ENCODE assay signal across 1 cellular context in the genomic region with DNA sequence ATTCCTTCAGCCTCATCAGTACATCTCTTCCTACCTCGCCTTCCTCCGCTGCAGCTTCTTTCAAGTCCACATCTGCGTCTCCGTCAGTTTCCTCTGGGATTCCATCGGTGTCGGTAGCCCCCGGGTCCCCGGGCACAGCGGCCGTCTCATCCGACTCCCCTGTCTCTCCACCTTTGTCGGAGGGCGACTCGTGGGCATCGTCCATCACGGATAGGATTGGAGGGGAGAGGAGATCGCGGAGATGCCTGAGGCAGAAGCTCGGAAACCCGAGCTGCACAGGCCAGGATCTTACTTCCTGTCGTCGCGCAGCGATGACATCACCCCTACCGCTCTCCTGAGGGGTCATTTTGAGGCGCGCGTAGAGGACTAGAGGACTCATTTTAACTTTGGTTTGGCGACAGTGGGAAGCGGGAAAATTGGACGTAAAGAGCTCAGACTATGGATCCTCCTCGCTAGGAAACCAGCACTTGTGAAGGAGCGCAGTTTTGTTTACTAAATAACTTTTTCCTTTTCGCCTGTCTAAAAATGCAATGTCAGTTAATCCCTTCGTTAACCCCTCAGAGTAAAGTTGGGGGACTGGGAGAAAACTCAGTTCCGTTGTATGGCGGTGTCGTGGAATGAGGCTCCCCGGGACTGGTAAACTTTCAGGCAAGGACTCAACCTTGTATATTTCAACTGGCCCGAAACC.
TF ChIP-seq lines count a peak whose summit lies in the region.

A gene with protein sequence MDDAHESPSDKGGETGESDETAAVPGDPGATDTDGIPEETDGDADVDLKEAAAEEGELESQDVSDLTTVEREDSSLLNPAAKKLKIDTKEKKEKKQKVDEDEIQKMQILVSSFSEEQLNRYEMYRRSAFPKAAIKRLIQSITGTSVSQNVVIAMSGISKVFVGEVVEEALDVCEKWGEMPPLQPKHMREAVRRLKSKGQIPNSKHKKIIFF (minus strand): TSS at position 290 of the 688 bp plus-strand sequence. CDS start 85 bp downstream, at position 205.

TF ChIP-seq in HEK293, 187 proteins besides CTCF, POLR2A, EP300 and RAD21 (continued from another document and continues in another):
- TF ChIP-seq ZNF184 (tag by site-specific recombination; IDR thresholded peaks at IDR 0.05) (peak; percentile 62; the same call in 1 of the 2 replicates), ZNF510 (tag by site-specific recombination; IDR thresholded peaks at IDR 0.05; ENCODE audit: insufficient replicate concordance) (no peak), ZNF174 (tag by site-specific recombination; IDR thresholded peaks at IDR 0.05) (no peak), ZNF561 (tag by site-specific recombination; IDR thresholded peaks at IDR 0.05; ENCODE audit: borderline replicate concordance) (peak; percentile 75), ZNF837 (tag by site-specific recombination; IDR thresholded peaks at IDR 0.05) (no peak), ZNF48 (tag by site-specific recombination; IDR thresholded peaks at IDR 0.05) (no peak), ZNF747 (tag by site-specific recombination; IDR thresholded peaks at IDR 0.05) (no peak), ZFP69B (tag by site-specific recombination; IDR thresholded peaks at IDR 0.05) (peak; percentile 38; the same call in 1 of the 2 replicates), KLF10 (tag by site-specific recombination; IDR thresholded peaks at IDR 0.05) (peak; percentile 62; the same call in 1 of the 2 replicates), PRDM4 (tag by site-specific recombination; IDR thresholded peaks at IDR 0.05) (no peak), FEZF1 (tag by site-specific recombination; IDR thresholded peaks at IDR 0.05) (no peak), ZNF302 (tag by site-specific recombination; IDR thresholded peaks at IDR 0.05; ENCODE audit: low read depth) (no peak), REPIN1 (tag by site-specific recombination; IDR thresholded peaks at IDR 0.05; ENCODE audit: low read depth) (no peak), ELK4 (IDR thresholded peaks at IDR 0.05; ENCODE audit: borderline replicate concordance, low read depth, low read length) (no peak), SCRT2 (tag by site-specific recombination; IDR thresholded peaks at IDR 0.05) (no peak), ZBTB1 (tag by site-specific recombination; IDR thresholded peaks at IDR 0.05) (no peak), GFI1B (tag by site-specific recombination; IDR thresholded peaks at IDR 0.05) (no peak), ZNF354C (tag by site-specific recombination; IDR thresholded peaks at IDR 0.05; ENCODE audit: borderline replicate concordance, low read depth) (no peak), ZNF610 (tag by site-specific recombination; IDR thresholded peaks at IDR 0.05; ENCODE audit: borderline replicate concordance) (peak; percentile 94), ZSCAN18 (tag by site-specific recombination; IDR thresholded peaks at IDR 0.05) (no peak), ZNF423 (tag by site-specific recombination; IDR thresholded peaks at IDR 0.05) (no peak), HOXC10 (CRISPR knock-in tag; IDR thresholded peaks at IDR 0.05) (no peak), ZNF394 (tag by site-specific recombination; IDR thresholded peaks at IDR 0.05; ENCODE audit: borderline replicate concordance) (peak; percentile 79; the same call in 1 of the 2 replicates), ZNF266 (tag by site-specific recombination; IDR thresholded peaks at IDR 0.05; ENCODE audit: low read depth) (no peak), ZNF311 (tag by site-specific recombination; IDR thresholded peaks at IDR 0.05; ENCODE audit: borderline replicate concordance) (no peak), SP2 (tag by site-specific recombination; IDR thresholded peaks at IDR 0.05) (peak; percentile 61), OSR2 (tag by site-specific recombination; IDR thresholded peaks at IDR 0.05) (peak; percentile 15; the same call in 1 of the 2 replicates), GLI4 (tag by site-specific recombination; IDR thresholded peaks at IDR 0.05) (no peak; the same call in 1 of the 2 replicates), ZBTB11 (tag by site-specific recombination; conservative IDR thresholded peaks at IDR 0.05; ENCODE audit: low read depth) (peak; percentile 78), ZNF580 (tag by site-specific recombination; IDR thresholded peaks at IDR 0.05) (peak; percentile 98), ZSCAN4 (tag by site-specific recombination; IDR thresholded peaks at IDR 0.05) (no peak), ZNF521 (tag by site-specific recombination; IDR thresholded peaks at IDR 0.05) (no peak), ZNF433 (tag by site-specific recombination; IDR thresholded peaks at IDR 0.05; ENCODE audit: low read depth) (no peak), ZNF239 (tag by site-specific recombination; IDR thresholded peaks at IDR 0.05) (no peak), PATZ1 (tag by site-specific recombination; IDR thresholded peaks at IDR 0.05) (peak; percentile 30; the same call in 1 of the 2 replicates), GLI2 (tag by site-specific recombination; IDR thresholded peaks at IDR 0.05; ENCODE audit: borderline replicate concordance, low read depth) (no peak)
- TF ChIP-seq, protein P1, sequence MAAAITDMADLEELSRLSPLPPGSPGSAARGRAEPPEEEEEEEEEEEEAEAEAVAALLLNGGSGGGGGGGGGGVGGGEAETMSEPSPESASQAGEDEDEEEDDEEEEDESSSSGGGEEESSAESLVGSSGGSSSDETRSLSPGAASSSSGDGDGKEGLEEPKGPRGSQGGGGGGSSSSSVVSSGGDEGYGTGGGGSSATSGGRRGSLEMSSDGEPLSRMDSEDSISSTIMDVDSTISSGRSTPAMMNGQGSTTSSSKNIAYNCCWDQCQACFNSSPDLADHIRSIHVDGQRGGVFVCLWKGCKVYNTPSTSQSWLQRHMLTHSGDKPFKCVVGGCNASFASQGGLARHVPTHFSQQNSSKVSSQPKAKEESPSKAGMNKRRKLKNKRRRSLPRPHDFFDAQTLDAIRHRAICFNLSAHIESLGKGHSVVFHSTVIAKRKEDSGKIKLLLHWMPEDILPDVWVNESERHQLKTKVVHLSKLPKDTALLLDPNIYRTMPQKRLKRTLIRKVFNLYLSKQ (tag by site-specific recombination; IDR thresholded peaks at IDR 0.05; ENCODE audit: borderline replicate concordance) = no peak
- TF ChIP-seq, protein P2, sequence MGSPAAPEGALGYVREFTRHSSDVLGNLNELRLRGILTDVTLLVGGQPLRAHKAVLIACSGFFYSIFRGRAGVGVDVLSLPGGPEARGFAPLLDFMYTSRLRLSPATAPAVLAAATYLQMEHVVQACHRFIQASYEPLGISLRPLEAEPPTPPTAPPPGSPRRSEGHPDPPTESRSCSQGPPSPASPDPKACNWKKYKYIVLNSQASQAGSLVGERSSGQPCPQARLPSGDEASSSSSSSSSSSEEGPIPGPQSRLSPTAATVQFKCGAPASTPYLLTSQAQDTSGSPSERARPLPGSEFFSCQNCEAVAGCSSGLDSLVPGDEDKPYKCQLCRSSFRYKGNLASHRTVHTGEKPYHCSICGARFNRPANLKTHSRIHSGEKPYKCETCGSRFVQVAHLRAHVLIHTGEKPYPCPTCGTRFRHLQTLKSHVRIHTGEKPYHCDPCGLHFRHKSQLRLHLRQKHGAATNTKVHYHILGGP (tag by site-specific recombination; IDR thresholded peaks at IDR 0.05) = peak; percentile 59
- TF ChIP-seq, protein P3, sequence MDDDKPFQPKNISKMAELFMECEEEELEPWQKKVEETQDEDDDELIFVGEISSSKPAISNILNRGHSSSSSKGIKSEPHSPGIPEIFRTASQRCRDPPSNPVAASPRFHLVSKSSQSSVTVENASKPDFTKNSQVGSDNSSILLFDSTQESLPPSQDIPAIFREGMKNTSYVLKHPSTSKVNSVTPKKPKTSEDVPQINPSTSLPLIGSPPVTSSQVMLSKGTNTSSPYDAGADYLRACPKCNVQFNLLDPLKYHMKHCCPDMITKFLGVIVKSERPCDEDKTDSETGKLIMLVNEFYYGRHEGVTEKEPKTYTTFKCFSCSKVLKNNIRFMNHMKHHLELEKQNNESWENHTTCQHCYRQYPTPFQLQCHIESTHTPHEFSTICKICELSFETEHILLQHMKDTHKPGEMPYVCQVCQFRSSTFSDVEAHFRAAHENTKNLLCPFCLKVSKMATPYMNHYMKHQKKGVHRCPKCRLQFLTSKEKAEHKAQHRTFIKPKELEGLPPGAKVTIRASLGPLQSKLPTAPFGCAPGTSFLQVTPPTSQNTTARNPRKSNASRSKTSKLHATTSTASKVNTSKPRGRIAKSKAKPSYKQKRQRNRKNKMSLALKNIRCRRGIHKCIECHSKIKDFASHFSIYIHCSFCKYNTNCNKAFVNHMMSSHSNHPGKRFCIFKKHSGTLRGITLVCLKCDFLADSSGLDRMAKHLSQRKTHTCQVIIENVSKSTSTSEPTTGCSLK (tag by site-specific recombination; IDR thresholded peaks at IDR 0.05) = no peak
